ENCODE assay signal across 14 cellular contexts in genomic region chr6:36514554-36515456, GRCh38. TPM values are rescaled to one million over a fixed set of nuclear protein-coding genes. Genes with fewer than 3 reads are reported as not detected.
DNase-seq lines count a peak whose midpoint lies in the region; ATAC-seq and TF ChIP-seq lines count a peak whose summit lies in the region.
"Had no signal": no experiment of that assay in that cellular context is flagged by ENCODE, and none has a peak within 500 bp of the region (broad histone marks: within the 10 kb centered on the region; RNA-seq: fewer than 3 reads in every experiment).

No MANE protein-coding gene starts in this region.

- no peak for ATAC-seq in GM18868 (IDR thresholded peaks at IDR 0.05; ENCODE audit: unreplicated experiment)
- ATAC-seq: psoas muscle, SK-N-SH treated with all-trans-retinoic acid at 6 μM for 48 hours had no signal

- CTCF ChIA-PET in activated naive CD4-positive, alpha-beta T cell treated with anti-CD3 and anti-CD28 coated beads, Interleukin-2, amount 10 ng/mL, durations not matched to agents 7 days and 5 days (lab: Charles Lee) = interaction anchor here (0.6 kb wide), 1 partner anchor 121 kb away, joined by 3 read pairs; no protein-coding TSS in a partner anchor

- H3K4me1 Mint-ChIP-seq in activated naive CD4-positive, alpha-beta T cell treated with anti-CD3 and anti-CD28 coated beads, Interleukin-2, amount 10 ng/mL, durations not matched to agents 7 days and 5 days = peaks cover 35% of the 10 kb centered on the region

- H3K4me1 ChIP-seq in MM.1S (ENCODE audit: low read length) = peaks cover 53% of the 10 kb centered on the region
- H3K4me1 ChIP-seq in hepatocyte (ENCODE audit: insufficient read depth) = no peaks in the 10 kb centered on the region
- H3K4me1 ChIP-seq: psoas muscle, uterus had no signal

- H3K36me3 ChIP-seq in MM.1S (replicated peaks; ENCODE audit: insufficient read depth, low read length) = no peaks in the 10 kb centered on the region
- no peaks in the 10 kb centered on the region for H3K36me3 ChIP-seq in hepatocyte (replicated peaks; ENCODE audit: insufficient read depth, low read depth)
- H3K36me3 ChIP-seq: uterus had no signal

- H3K36me3 Mint-ChIP-seq in activated naive CD4-positive, alpha-beta T cell treated with anti-CD3 and anti-CD28 coated beads, Interleukin-2, amount 10 ng/mL, durations not matched to agents 7 days and 5 days = peaks cover 71% of the 10 kb centered on the region

- H3F3A ChIP-seq in MM.1S (ENCODE audit: insufficient read depth, low read length) = peaks cover 47% of the 10 kb centered on the region

- peak overlapping the region; percentile 42 for H3K27ac Mint-ChIP-seq in activated naive CD4-positive, alpha-beta T cell treated with anti-CD3 and anti-CD28 coated beads, Interleukin-2, amount 10 ng/mL, durations not matched to agents 7 days and 5 days

- H4K20me1 ChIP-seq in MM.1S (ENCODE audit: insufficient read depth, low read length) (no peaks in the 10 kb centered on the region), hepatocyte (ENCODE audit: insufficient read depth, poor library complexity, severe bottlenecking) (no peaks in the 10 kb centered on the region)

- DNase-seq in activated naive CD4-positive, alpha-beta T cell treated with anti-CD3 and anti-CD28 coated beads, Interleukin-2, amount 10 ng/mL, durations not matched to agents 7 days and 5 days = no peak
- no peak for DNase-seq in activated naive CD4-positive, alpha-beta T cell treated with Interleukin-2 at 50 U/mL for 16 hours
- peak; percentile 73 for DNase-seq in MM.1S
- DNase-seq in hepatocyte (ENCODE audit: low spot score) = peak; percentile 50
- DNase-seq in renal cortical epithelial cell (ENCODE audit: low read depth) = peak; percentile 95
- no peak for DNase-seq in COR-L47 (lab: John Stamatoyannopoulos, UW)
- DNase-seq in activated CD8-positive, alpha-beta memory T cell treated with anti-CD3 and anti-CD28 coated beads, Interleukin-2, amount 50 U/mL, for 4 hours = no peak
- DNase-seq: DMS53; midbrain; psoas muscle; stimulated activated CD4-positive, alpha-beta T cell treated with anti-CD3 and anti-CD28 coated beads, Interleukin-1b, Interleukin-23, amount 100 ng/mL, for 48 hours; uterus had no signal

- no peaks in the 10 kb centered on the region for H3K27me3 ChIP-seq in MM.1S (replicated peaks; ENCODE audit: insufficient read depth, low read length)
- H3K27me3 ChIP-seq in hepatocyte = no peaks in the 10 kb centered on the region
- H3K27me3 ChIP-seq: uterus had no signal

- H3K4me2 ChIP-seq in MM.1S (ENCODE audit: low read depth, low read length) (peak overlapping the region; percentile 87), hepatocyte (no peak overlapping the region)

- H3K4me3 ChIP-seq in MM.1S (ENCODE audit: low read length) (no peak overlapping the region), hepatocyte (no peak overlapping the region)
- H3K4me3 ChIP-seq: psoas muscle, uterus had no signal

- H3K9me2 ChIP-seq in MM.1S (replicated peaks; ENCODE audit: insufficient read depth, low read length) = no peaks in the 10 kb centered on the region
- H3K9me2 ChIP-seq in hepatocyte (replicated peaks; ENCODE audit: insufficient read depth) = no peaks in the 10 kb centered on the region

- H2AFZ ChIP-seq in MM.1S (ENCODE audit: low read length) = no peak overlapping the region
- H2AFZ ChIP-seq in hepatocyte = no peak overlapping the region

- H3K9me3 ChIP-seq in MM.1S (replicated peaks; ENCODE audit: insufficient read depth, low read length) (no peaks in the 10 kb centered on the region), hepatocyte (ENCODE audit: low read depth) (no peaks in the 10 kb centered on the region)
- H3K9me3 ChIP-seq: psoas muscle, uterus had no signal

- no peak overlapping the region for H3K9ac ChIP-seq in MM.1S (ENCODE audit: low read length)

- H3K27me3 Mint-ChIP-seq in activated naive CD4-positive, alpha-beta T cell treated with anti-CD3 and anti-CD28 coated beads, Interleukin-2, amount 10 ng/mL, durations not matched to agents 7 days and 5 days = no peaks in the 10 kb centered on the region

- H3K27ac ChIP-seq in MM.1S (ENCODE audit: low read length) (peak overlapping the region; percentile 82; the same call in 1 of the 2 replicates), hepatocyte (peak overlapping the region; percentile 41)
- H3K27ac ChIP-seq: psoas muscle, uterus had no signal

- 83% methylated on average over 8 of the region's 8 CpGs for WGBS in hepatocyte (ENCODE audit: low lambda C conversion rate, missing lambda C conversion rate)

- H3K4me3 Mint-ChIP-seq in activated naive CD4-positive, alpha-beta T cell treated with anti-CD3 and anti-CD28 coated beads, Interleukin-2, amount 10 ng/mL, durations not matched to agents 7 days and 5 days = no peak overlapping the region

- H3K9me3 Mint-ChIP-seq in activated naive CD4-positive, alpha-beta T cell treated with anti-CD3 and anti-CD28 coated beads, Interleukin-2, amount 10 ng/mL, durations not matched to agents 7 days and 5 days = no peaks in the 10 kb centered on the region

- TF ChIP-seq CTCF in MM.1S (IDR thresholded peaks at IDR 0.05; ENCODE audit: low read length) (no peak), hepatocyte (IDR thresholded peaks at IDR 0.05; ENCODE audit: poor library complexity) (no peak)

- peaks cover 11% of the 10 kb centered on the region; the same call in 1 of the 2 replicates for H3K79me2 ChIP-seq in MM.1S (ENCODE audit: low read length)
- no peaks in the 10 kb centered on the region for H3K79me2 ChIP-seq in hepatocyte

RNA-seq across cellular contexts. Expression of gene STK38, which starts 32.5 kb away (rescaled TPM):
- 37.9 and 39.1 TPM in 2 replicates for total RNA-seq in hepatocyte
- polyA plus RNA-seq in hepatocyte = 27.7 and 30.5 TPM in 2 replicates
- total RNA-seq in renal cortical epithelial cell = 13.5 and 72.3 TPM in 2 replicates

Comparison
In these comparisons a context has a peak if more than half of its experiments do, and no peak if none do; other contexts are left out.
1. DNase-seq: peak in MM.1S (single experiment), hepatocyte (single experiment) and renal cortical epithelial cell (single experiment); none in activated naive CD4-positive, alpha-beta T cell treated with anti-CD3 and anti-CD28 coated beads, Interleukin-2, amount 10 ng/mL, durations not matched to agents 7 days and 5 days (single experiment), activated naive CD4-positive, alpha-beta T cell treated with Interleukin-2 at 50 U/mL for 16 hours (single experiment), COR-L47 (single experiment) and activated CD8-positive, alpha-beta memory T cell treated with anti-CD3 and anti-CD28 coated beads, Interleukin-2, amount 50 U/mL, for 4 hours (single experiment).